In the genomic region with DNA sequence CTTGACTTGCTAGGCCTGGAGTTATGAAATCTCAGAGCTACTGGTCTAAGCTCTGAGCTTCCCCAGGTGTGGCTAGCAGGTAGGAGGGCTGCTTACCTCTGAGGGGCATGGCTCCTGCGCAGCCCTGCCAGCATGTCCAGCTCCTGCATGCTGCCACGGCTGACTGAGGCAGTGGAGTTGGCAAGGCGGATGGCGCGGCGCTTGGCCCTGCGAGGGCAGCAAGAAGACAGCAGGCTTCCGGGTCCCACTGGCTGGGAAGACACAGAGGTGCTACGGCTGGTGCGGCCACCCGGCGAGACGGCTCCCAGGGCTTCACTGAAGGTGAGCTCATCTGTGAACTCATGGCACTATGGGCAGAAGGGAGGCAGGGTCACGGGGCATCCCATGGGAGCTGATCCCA, we compare ENCODE assay signal across 1 cellular context.
TF ChIP-seq lines count a peak whose summit lies in the region.

No MANE protein-coding gene starts in this region.

TF ChIP-seq in IMR-90, 13 proteins besides CTCF, POLR2A, EP300 and RAD21:
- TF ChIP-seq CEBPB (IDR thresholded peaks at IDR 0.05; ENCODE audit: low read depth, low read length) (no peak), NFE2L2 (IDR thresholded peaks at IDR 0.05; ENCODE audit: low read depth, low read length) (no peak), MAZ (IDR thresholded peaks at IDR 0.05; ENCODE audit: borderline replicate concordance, low read depth, low read length) (no peak), RFX5 (IDR thresholded peaks at IDR 0.05; ENCODE audit: low read depth, low read length) (no peak), SMC3 (IDR thresholded peaks at IDR 0.05; ENCODE audit: low read depth, low read length) (no peak), MXI1 (IDR thresholded peaks at IDR 0.05; ENCODE audit: borderline replicate concordance, low read depth, low read length) (no peak), FOS (IDR thresholded peaks at IDR 0.05; ENCODE audit: low read depth, low read length) (no peak), BHLHE40 (IDR thresholded peaks at IDR 0.05; ENCODE audit: low read depth, low read length) (no peak)
